1 cellular context compared by ENCODE assay signal in the genomic region with DNA sequence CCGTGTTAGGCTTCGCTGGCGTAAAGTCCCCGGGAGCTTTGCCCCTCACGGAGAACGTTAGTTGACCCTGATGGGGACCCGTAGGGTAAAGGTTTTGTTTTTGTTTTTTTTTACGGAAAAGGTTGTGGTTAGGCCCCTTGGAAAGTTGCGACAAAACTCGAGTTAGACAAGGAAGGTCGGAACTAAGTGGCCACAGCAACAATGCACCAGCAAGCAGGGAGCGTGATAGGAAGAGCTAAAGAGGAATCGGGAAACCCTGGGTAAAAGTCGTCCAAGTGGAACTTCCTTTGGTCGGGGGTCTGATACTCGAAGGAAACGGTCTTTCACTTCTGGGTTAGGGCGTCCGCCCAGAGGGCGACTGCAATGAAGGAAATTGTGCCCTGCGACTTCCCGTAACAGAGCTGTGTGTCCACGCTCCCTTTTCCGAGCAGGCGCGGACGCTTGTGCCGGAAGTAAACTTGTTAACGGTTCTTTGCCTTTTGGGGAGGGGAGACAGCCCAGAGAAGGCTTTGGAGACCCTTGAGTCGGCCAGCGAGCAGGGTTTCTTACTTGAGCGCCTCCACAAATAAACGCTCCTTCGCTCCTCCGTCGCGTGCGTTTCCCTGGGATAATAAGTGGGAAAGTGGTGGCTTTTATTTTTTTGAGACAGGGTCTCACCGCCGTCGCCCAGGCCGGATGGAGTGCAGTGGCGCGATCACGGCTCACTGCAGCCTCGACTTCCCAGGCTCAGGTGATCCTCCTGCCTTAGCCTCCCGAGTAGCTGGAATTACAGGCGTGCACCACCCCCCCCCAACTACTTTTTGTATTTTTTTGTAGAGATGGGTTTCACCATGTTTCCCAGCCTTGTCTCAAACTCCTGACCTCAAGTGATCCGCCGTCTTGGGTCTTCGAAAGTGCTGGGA.
A peak's percentile ranks its signal among the peaks of the same experiment; 100 is the strongest.
TF ChIP-seq lines count a peak whose summit lies in the region.

No MANE protein-coding gene starts in this region.

TF ChIP-seq in H1, 55 proteins besides CTCF, POLR2A, EP300 and RAD21 (continues in another document):
- TF ChIP-seq TAF7 (optimal IDR thresholded peaks at IDR 0.05; ENCODE audit: borderline replicate concordance, low read depth, low read length): peak; percentile 14
- TF ChIP-seq ZNF274 (IDR thresholded peaks at IDR 0.05; ENCODE audit: borderline replicate concordance, extremely low read depth, low read length): no peak
- TF ChIP-seq CREB1 (IDR thresholded peaks at IDR 0.05): no peak; the same call in 1 of the 2 replicates
- TF ChIP-seq RBBP5 (IDR thresholded peaks at IDR 0.05; ENCODE audit: borderline replicate concordance, low read depth, low read length): peak; percentile 51; the same call in 1 of the 2 replicates
- no peak for TF ChIP-seq HDAC6 (IDR thresholded peaks at IDR 0.05; ENCODE audit: low read depth, low read length)
- 0 out of 2 replicates have a peak, but pooled peaks have one; percentile 13 for TF ChIP-seq SP1 (IDR thresholded peaks at IDR 0.05; ENCODE audit: low read depth, low read length)
- no peak for TF ChIP-seq YY1 (IDR thresholded peaks at IDR 0.05; ENCODE audit: low read depth, low read length)
- TF ChIP-seq SP4 (IDR thresholded peaks at IDR 0.05; ENCODE audit: low read length): no peak
- no peak for TF ChIP-seq GABPA (IDR thresholded peaks at IDR 0.05; ENCODE audit: borderline replicate concordance, insufficient read depth, low read length)
- no peak for TF ChIP-seq EZH2 (IDR thresholded peaks at IDR 0.05; ENCODE audit: low read depth, low read length, severe bottlenecking)
- TF ChIP-seq TAF1 (IDR thresholded peaks at IDR 0.05; ENCODE audit: low read depth, low read length): no peak; the same call in none of the 2 replicates
- TF ChIP-seq RFX5 (IDR thresholded peaks at IDR 0.05; ENCODE audit: borderline replicate concordance, low read depth, low read length): no peak
- no peak for TF ChIP-seq NANOG (IDR thresholded peaks at IDR 0.05; ENCODE audit: insufficient read depth, low read depth, low read length, poor library complexity, severe bottlenecking)
- TF ChIP-seq JUND (IDR thresholded peaks at IDR 0.05; ENCODE audit: low read length): no peak
- no peak for TF ChIP-seq SUZ12 (IDR thresholded peaks at IDR 0.05; ENCODE audit: low read length)
- no peak; the same call in 1 of the 2 replicates for TF ChIP-seq CHD2 (IDR thresholded peaks at IDR 0.05; ENCODE audit: low read length)
- no peak for TF ChIP-seq SIRT6 (IDR thresholded peaks at IDR 0.05; ENCODE audit: low read length)
- no peak; the same call in 1 of the 2 replicates for TF ChIP-seq BACH1 (IDR thresholded peaks at IDR 0.05; ENCODE audit: low read length)
- no peak for TF ChIP-seq CBX8 (IDR thresholded peaks at IDR 0.05; ENCODE audit: borderline replicate concordance, low read depth, low read length)
- no peak for TF ChIP-seq CBX5 (IDR thresholded peaks at IDR 0.05; ENCODE audit: low read depth, low read length)
- TF ChIP-seq CEBPB (IDR thresholded peaks at IDR 0.05; ENCODE audit: low read depth, low read length): no peak
- no peak for TF ChIP-seq BRCA1 (IDR thresholded peaks at IDR 0.05; ENCODE audit: low read depth, low read length)
- TF ChIP-seq POU5F1 (IDR thresholded peaks at IDR 0.05; ENCODE audit: low read depth, low read length): no peak
- no peak for TF ChIP-seq E2F6 (IDR thresholded peaks at IDR 0.05)
- TF ChIP-seq PHF8 (conservative IDR thresholded peaks at IDR 0.05; ENCODE audit: low read depth, low read length): no peak; the same call in 1 of the 2 replicates
- no peak for TF ChIP-seq FOSL1 (IDR thresholded peaks at IDR 0.05; ENCODE audit: insufficient read depth, low read depth, low read length)
- no peak for TF ChIP-seq CHD1 (IDR thresholded peaks at IDR 0.05; ENCODE audit: low read depth, low read length)
- no peak for TF ChIP-seq TEAD4 (IDR thresholded peaks at IDR 0.05; ENCODE audit: low read depth, low read length)
- TF ChIP-seq JUN (IDR thresholded peaks at IDR 0.05; ENCODE audit: low read depth, low read length): no peak
- no peak; the same call in 1 of the 2 replicates for TF ChIP-seq POLR2AphosphoS5 (IDR thresholded peaks at IDR 0.05; ENCODE audit: low read depth, low read length)
- TF ChIP-seq HDAC2 (IDR thresholded peaks at IDR 0.05; ENCODE audit: borderline replicate concordance in 1 of 2, low read depth in 2 of 2, low read length in 2 of 2): peak in 1 of 2 experiments; percentile 15; a peak in 1 of 4 replicates
- TF ChIP-seq ATF3 (IDR thresholded peaks at IDR 0.05; ENCODE audit: insufficient read depth, low read depth, low read length): no peak
- TF ChIP-seq SAP30 (IDR thresholded peaks at IDR 0.05; ENCODE audit: insufficient read depth, insufficient replicate concordance, low read length): no peak
- no peak for TF ChIP-seq GTF2F1 (IDR thresholded peaks at IDR 0.05; ENCODE audit: borderline replicate concordance, low read depth, low read length)
- TF ChIP-seq CHD7 (IDR thresholded peaks at IDR 0.05; ENCODE audit: insufficient replicate concordance, low read length): no peak
- no peak for TF ChIP-seq SIX5 (IDR thresholded peaks at IDR 0.05; ENCODE audit: low read depth, low read length)
- no peak for TF ChIP-seq TCF12 (IDR thresholded peaks at IDR 0.05; ENCODE audit: low read depth, low read length)
- TF ChIP-seq ASH2L (IDR thresholded peaks at IDR 0.05; ENCODE audit: low read length): no peak
- no peak; the same call in 1 of the 2 replicates for TF ChIP-seq KDM5A (IDR thresholded peaks at IDR 0.05; ENCODE audit: low read length)
- TF ChIP-seq SRF (IDR thresholded peaks at IDR 0.05; ENCODE audit: low read depth, low read length): no peak
- TF ChIP-seq KDM4A (IDR thresholded peaks at IDR 0.05; ENCODE audit: low read depth, low read length, severe bottlenecking): peak; percentile 74
- peak; percentile 59 for TF ChIP-seq MAX (IDR thresholded peaks at IDR 0.05)
- TF ChIP-seq KDM1A (IDR thresholded peaks at IDR 0.05; ENCODE audit: borderline replicate concordance, low read length): peak; percentile 71; the same call in 1 of the 2 replicates
- TF ChIP-seq SP2 (IDR thresholded peaks at IDR 0.05; ENCODE audit: low read length): peak; percentile 14; the same call in 1 of the 2 replicates
- TF ChIP-seq NRF1 (IDR thresholded peaks at IDR 0.05; ENCODE audit: low read depth, low read length): no peak
- TF ChIP-seq SIN3A (conservative IDR thresholded peaks at IDR 0.05 in 1 of 2, IDR thresholded peaks at IDR 0.05 in 1 of 2; ENCODE audit: low read depth in 1 of 2, low read length in 2 of 2): peak in 1 of 2 experiments; percentile 59; a peak in 1 of 4 replicates
- TF ChIP-seq, protein P1, sequence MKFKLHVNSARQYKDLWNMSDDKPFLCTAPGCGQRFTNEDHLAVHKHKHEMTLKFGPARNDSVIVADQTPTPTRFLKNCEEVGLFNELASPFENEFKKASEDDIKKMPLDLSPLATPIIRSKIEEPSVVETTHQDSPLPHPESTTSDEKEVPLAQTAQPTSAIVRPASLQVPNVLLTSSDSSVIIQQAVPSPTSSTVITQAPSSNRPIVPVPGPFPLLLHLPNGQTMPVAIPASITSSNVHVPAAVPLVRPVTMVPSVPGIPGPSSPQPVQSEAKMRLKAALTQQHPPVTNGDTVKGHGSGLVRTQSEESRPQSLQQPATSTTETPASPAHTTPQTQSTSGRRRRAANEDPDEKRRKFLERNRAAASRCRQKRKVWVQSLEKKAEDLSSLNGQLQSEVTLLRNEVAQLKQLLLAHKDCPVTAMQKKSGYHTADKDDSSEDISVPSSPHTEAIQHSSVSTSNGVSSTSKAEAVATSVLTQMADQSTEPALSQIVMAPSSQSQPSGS (IDR thresholded peaks at IDR 0.05; ENCODE audit: low read length): no peak
- TF ChIP-seq RXRA (IDR thresholded peaks at IDR 0.05; ENCODE audit: insufficient read depth, low read depth, low read length): no peak
- no peak; the same call in none of the 2 replicates for TF ChIP-seq TBP (IDR thresholded peaks at IDR 0.05; ENCODE audit: low read depth, low read length)
- no peak for TF ChIP-seq CTBP2 (IDR thresholded peaks at IDR 0.05; ENCODE audit: borderline replicate concordance, insufficient read depth, insufficient read length, low read length)
- no peak for TF ChIP-seq EGR1 (IDR thresholded peaks at IDR 0.05; ENCODE audit: borderline replicate concordance, low read depth, low read length)
- no peak for TF ChIP-seq BCL11A (IDR thresholded peaks at IDR 0.05; ENCODE audit: low read depth in 2 of 2, low read length in 2 of 2)
- TF ChIP-seq MAFK (IDR thresholded peaks at IDR 0.05; ENCODE audit: low read depth, low read length): no peak
- TF ChIP-seq, protein P2, sequence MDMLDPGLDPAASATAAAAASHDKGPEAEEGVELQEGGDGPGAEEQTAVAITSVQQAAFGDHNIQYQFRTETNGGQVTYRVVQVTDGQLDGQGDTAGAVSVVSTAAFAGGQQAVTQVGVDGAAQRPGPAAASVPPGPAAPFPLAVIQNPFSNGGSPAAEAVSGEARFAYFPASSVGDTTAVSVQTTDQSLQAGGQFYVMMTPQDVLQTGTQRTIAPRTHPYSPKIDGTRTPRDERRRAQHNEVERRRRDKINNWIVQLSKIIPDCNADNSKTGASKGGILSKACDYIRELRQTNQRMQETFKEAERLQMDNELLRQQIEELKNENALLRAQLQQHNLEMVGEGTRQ (IDR thresholded peaks at IDR 0.05; ENCODE audit: low read length): no peak
